Comparison of ENCODE assay signal across 8 cellular contexts in the genomic region with DNA sequence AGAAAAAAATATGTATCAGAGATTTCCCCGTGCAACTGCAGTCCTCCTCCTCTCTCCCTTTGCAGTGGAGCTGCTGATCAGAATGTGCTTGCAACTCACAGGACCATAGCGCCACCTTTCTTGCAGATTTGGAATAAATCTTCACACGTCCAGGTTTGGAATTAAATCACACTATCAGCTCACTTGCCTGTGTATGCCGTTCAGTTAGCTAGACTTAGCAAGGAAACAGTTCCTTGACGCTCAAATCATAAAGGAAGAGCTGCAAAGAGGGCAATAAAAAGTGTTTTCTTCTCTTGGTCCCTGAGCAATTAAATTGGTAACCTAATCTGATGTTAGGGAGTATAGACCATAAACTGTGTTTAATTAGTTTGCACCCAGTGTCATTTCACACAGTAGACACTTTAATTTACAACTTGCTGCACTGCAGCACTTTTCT.
A peak's percentile ranks its signal among the peaks of the same experiment; 100 is the strongest.
DNase-seq lines count a peak whose midpoint lies in the region; ATAC-seq, FAIRE-seq and TF ChIP-seq lines count a peak whose summit lies in the region.

No MANE protein-coding gene starts in this region.

- no peak overlapping the region for H3K4me3 ChIP-seq in NB4 (ENCODE audit: low read depth, low read length)
- no peak overlapping the region for H3K4me3 ChIP-seq in RWPE2 (ENCODE audit: severe bottlenecking)
- no peak overlapping the region for H3K4me3 ChIP-seq in upper lobe of right lung

- peak; percentile 73 for ATAC-seq in GM21390 (IDR thresholded peaks at IDR 0.05; ENCODE audit: unreplicated experiment)
- peak; percentile 40; the same call in 2 of the 3 replicates for ATAC-seq in RWPE2 (ENCODE audit: low read depth)
- peak; percentile 92 for ATAC-seq in upper lobe of right lung
- no peak for ATAC-seq in stimulated activated memory B cell treated with anti-CD40 and anti-IgM and Interleukin-4, amounts not matched to agents 10 μg/mL and 1 μg/mL and 100 μg/mL, for 72 hours

- no peak overlapping the region for H3K27ac Mint-ChIP-seq in stimulated activated memory B cell treated with anti-CD40 and anti-IgM and Interleukin-4, amounts not matched to agents 10 μg/mL and 1 μg/mL and 100 μg/mL, for 72 hours

- intact Hi-C loops in upper lobe of right lung (cut with DNase I): no loop called here

- no peaks in the 10 kb centered on the region for H3K4me1 ChIP-seq in RWPE2 (ENCODE audit: insufficient read depth, poor library complexity, severe bottlenecking)
- no peaks in the 10 kb centered on the region for H3K4me1 ChIP-seq in upper lobe of right lung

- no peaks in the 10 kb centered on the region for H3K9me3 Mint-ChIP-seq in stimulated activated memory B cell treated with anti-CD40 and anti-IgM and Interleukin-4, amounts not matched to agents 10 μg/mL and 1 μg/mL and 100 μg/mL, for 72 hours

- H3K27me3 ChIP-seq in RWPE2 (ENCODE audit: insufficient read depth, poor library complexity, severe bottlenecking) (no peaks in the 10 kb centered on the region), upper lobe of right lung (no peaks in the 10 kb centered on the region)

- FAIRE-seq in endometrium (lab: Jason Lieb, UNC): peak; percentile 70

- H3K4me1 Mint-ChIP-seq in stimulated activated memory B cell treated with anti-CD40 and anti-IgM and Interleukin-4, amounts not matched to agents 10 μg/mL and 1 μg/mL and 100 μg/mL, for 72 hours: no peaks in the 10 kb centered on the region

- H3K9me3 ChIP-seq in RWPE2 (ENCODE audit: severe bottlenecking): no peaks in the 10 kb centered on the region
- H3K9me3 ChIP-seq in upper lobe of right lung: no peaks in the 10 kb centered on the region

- no peaks in the 10 kb centered on the region for H3K36me3 Mint-ChIP-seq in stimulated activated memory B cell treated with anti-CD40 and anti-IgM and Interleukin-4, amounts not matched to agents 10 μg/mL and 1 μg/mL and 100 μg/mL, for 72 hours

- DNase-seq in DMS53 treated with DMSO at 0.1 percent for 48 hours (lab: John Stamatoyannopoulos, UW; ENCODE audit: unreplicated experiment) (peak; percentile 87), NB4 (ENCODE audit: low read depth) (peak; percentile 78), RWPE2 (ENCODE audit: low spot score) (no peak), lung microvascular endothelial cell (ENCODE audit: low read depth in 2 of 2) (peak; percentile 72 to 86), upper lobe of right lung (no peak)

- H3K27me3 Mint-ChIP-seq in stimulated activated memory B cell treated with anti-CD40 and anti-IgM and Interleukin-4, amounts not matched to agents 10 μg/mL and 1 μg/mL and 100 μg/mL, for 72 hours: no peaks in the 10 kb centered on the region

- H3K27ac ChIP-seq in RWPE2 (ENCODE audit: poor library complexity, severe bottlenecking) (no peak overlapping the region), upper lobe of right lung (no peak overlapping the region)

- H3K36me3 ChIP-seq in RWPE2 (ENCODE audit: low read depth) (no peaks in the 10 kb centered on the region), upper lobe of right lung (no peaks in the 10 kb centered on the region)

- no peak for TF ChIP-seq POLR2A in NB4 (IDR thresholded peaks at IDR 0.05; ENCODE audit: extremely low read depth, insufficient read length)

- no peak overlapping the region for H3K4me3 Mint-ChIP-seq in stimulated activated memory B cell treated with anti-CD40 and anti-IgM and Interleukin-4, amounts not matched to agents 10 μg/mL and 1 μg/mL and 100 μg/mL, for 72 hours

- TF ChIP-seq CTCF in NB4 (IDR thresholded peaks at IDR 0.05; ENCODE audit: low read depth, low read length) (peak; percentile 61), RWPE2 (IDR thresholded peaks at IDR 0.05; ENCODE audit: poor library complexity, severe bottlenecking) (peak; percentile 66), upper lobe of right lung (IDR thresholded peaks at IDR 0.05) (peak; percentile 66)

Comparison
In these comparisons a context has a peak if more than half of its experiments do, and no peak if none do; other contexts are left out.
1. DNase-seq: peak in DMS53 treated with DMSO at 0.1 percent for 48 hours (single experiment), NB4 (single experiment) and lung microvascular endothelial cell (2 of 2); none in RWPE2 (single experiment) and upper lobe of right lung (single experiment).
2. Peak in every context shown above with its lines, with median percentiles within 50 percentile points of each other: CTCF ChIP-seq.